ENCODE assay signal across 8 cellular contexts in the genomic region with DNA sequence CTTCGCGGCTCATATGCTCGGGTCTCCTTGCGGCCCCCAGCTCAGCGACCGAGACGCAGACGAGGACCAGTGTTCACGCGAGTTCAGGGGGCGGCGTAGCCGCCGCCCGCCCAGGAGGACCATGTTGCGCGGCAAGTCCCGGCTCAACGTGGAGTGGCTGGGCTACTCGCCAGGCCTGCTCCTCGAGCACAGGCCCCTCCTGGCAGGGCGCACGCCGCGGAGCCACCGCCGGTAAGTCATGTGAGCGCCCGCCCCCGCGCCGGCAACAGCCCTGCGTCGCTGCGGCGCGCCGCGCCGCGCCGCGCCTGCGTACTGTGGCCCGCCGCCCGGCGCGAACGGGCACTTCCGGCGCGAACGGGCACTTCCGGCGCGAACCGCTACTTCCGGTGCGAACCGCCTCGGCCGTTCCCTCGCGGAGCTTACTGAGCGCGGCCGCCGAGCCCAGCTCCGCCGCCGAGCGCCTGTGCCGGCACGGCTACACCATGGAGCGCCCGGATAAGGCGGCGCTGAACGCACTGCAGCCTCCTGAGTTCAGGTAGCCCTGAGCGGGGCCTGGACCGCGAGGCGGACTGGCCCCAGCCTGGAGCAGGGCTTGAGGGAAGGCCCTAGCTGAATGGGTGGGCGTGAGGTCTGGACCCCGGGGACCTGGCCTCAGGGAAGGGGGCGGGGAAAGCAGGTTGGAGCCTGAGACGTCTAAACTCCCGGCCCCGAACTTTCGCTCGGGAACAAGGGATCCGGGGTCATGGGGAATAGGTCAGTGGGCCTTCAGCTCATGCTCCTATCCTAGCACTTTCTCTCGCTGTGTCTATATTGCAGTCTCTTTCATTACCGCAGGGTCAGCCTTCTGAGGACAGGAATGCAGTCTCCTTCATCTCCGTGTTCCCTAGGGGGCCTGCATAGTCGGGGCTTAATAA. TPM values are rescaled to one million over a fixed set of nuclear protein-coding genes. Genes with fewer than 3 reads are reported as not detected.
DNase-seq lines count a peak whose midpoint lies in the region; ATAC-seq, FAIRE-seq and TF ChIP-seq lines count a peak whose summit lies in the region.

A gene with protein sequence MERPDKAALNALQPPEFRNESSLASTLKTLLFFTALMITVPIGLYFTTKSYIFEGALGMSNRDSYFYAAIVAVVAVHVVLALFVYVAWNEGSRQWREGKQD (plus strand): TSS at position 380 of the 914 bp plus-strand sequence. CDS start 103 bp downstream, at position 483.

- H3K27me3 Mint-ChIP-seq in activated T-helper 1 cell treated with anti-CD3 and anti-CD28 coated beads, Interleukin-12 subunit alpha, Interleukin-12 subunit beta, Interleukin-2, Interleukin-4 antibody, amounts not matched to agents 30 ng/mL and 10 ng/mL and 1 ng/mL, durations not matched to agents 14 hours and 24 hours and 36 hours (ENCODE audit: insufficient read depth), result peaks cover 3% of the 10 kb centered on the region
- H3K27me3 Mint-ChIP-seq in natural killer cell (ENCODE audit: low read depth in 2 of 2), result no peaks in the 10 kb centered on the region

- H3K9me3 ChIP-seq in fibroblast of lung (ENCODE audit: control insufficient read depth, insufficient read depth, low read depth, low read length), result no peaks in the 10 kb centered on the region

- H4K20me1 ChIP-seq in fibroblast of lung (ENCODE audit: control insufficient read depth, extremely low read depth, insufficient read depth, low read length), result no peaks in the 10 kb centered on the region

- H3K4me1 ChIP-seq in fibroblast of lung (ENCODE audit: control insufficient read depth, extremely low read depth, insufficient read depth, low read length), result peaks cover 3% of the 10 kb centered on the region

- H3K27ac Mint-ChIP-seq in activated T-helper 1 cell treated with anti-CD3 and anti-CD28 coated beads, Interleukin-12 subunit alpha, Interleukin-12 subunit beta, Interleukin-2, Interleukin-4 antibody, amounts not matched to agents 30 ng/mL and 10 ng/mL and 1 ng/mL, durations not matched to agents 14 hours and 24 hours and 36 hours, result peak within 1 kb of the TSS; percentile 94
- H3K27ac Mint-ChIP-seq in natural killer cell, result peak within 1 kb of the TSS; percentile 94 to 97

- H3K27ac ChIP-seq in fibroblast of lung (ENCODE audit: insufficient read depth, low read length), result peak within 1 kb of the TSS; percentile 85

- H3K27me3 ChIP-seq in fibroblast of lung (ENCODE audit: control insufficient read depth, insufficient read depth, low read length), result no peaks in the 10 kb centered on the region

- TF ChIP-seq CTCF in fibroblast of lung (conservative IDR thresholded peaks at IDR 0.05 in 1 of 2, IDR thresholded peaks at IDR 0.05 in 1 of 2; ENCODE audit: low read depth in 1 of 2, low read length in 2 of 2), result no peak
- TF ChIP-seq CTCF in natural killer cell (IDR thresholded peaks at IDR 0.05), result no peak

- peaks cover 52% of the 10 kb centered on the region for H3K4me1 Mint-ChIP-seq in activated T-helper 1 cell treated with anti-CD3 and anti-CD28 coated beads, Interleukin-12 subunit alpha, Interleukin-12 subunit beta, Interleukin-2, Interleukin-4 antibody, amounts not matched to agents 30 ng/mL and 10 ng/mL and 1 ng/mL, durations not matched to agents 14 hours and 24 hours and 36 hours (ENCODE audit: low read depth)
- peaks cover 54 to 58% of the 10 kb centered on the region in 2 donors for H3K4me1 Mint-ChIP-seq in natural killer cell

- H3K4me2 ChIP-seq in fibroblast of lung (ENCODE audit: extremely low read depth, insufficient read depth, low read length), result peak within 1 kb of the TSS; percentile 72

- H2AFZ ChIP-seq in fibroblast of lung (ENCODE audit: low read length), result peak within 1 kb of the TSS; percentile 2

- peak within 1 kb of the TSS; percentile 93 for H3K4me3 Mint-ChIP-seq in activated T-helper 1 cell treated with anti-CD3 and anti-CD28 coated beads, Interleukin-12 subunit alpha, Interleukin-12 subunit beta, Interleukin-2, Interleukin-4 antibody, amounts not matched to agents 30 ng/mL and 10 ng/mL and 1 ng/mL, durations not matched to agents 14 hours and 24 hours and 36 hours
- peak within 1 kb of the TSS; percentile 89 for H3K4me3 Mint-ChIP-seq in natural killer cell

- ATAC-seq in GM21717 (IDR thresholded peaks at IDR 0.05; ENCODE audit: unreplicated experiment) (peak; percentile 83), natural killer cell (peak; percentile 76 to 91 (median 83))

- H3K9me3 Mint-ChIP-seq in activated T-helper 1 cell treated with anti-CD3 and anti-CD28 coated beads, Interleukin-12 subunit alpha, Interleukin-12 subunit beta, Interleukin-2, Interleukin-4 antibody, amounts not matched to agents 30 ng/mL and 10 ng/mL and 1 ng/mL, durations not matched to agents 14 hours and 24 hours and 36 hours, result no peaks in the 10 kb centered on the region
- no peaks in the 10 kb centered on the region for H3K9me3 Mint-ChIP-seq in natural killer cell

- H3K36me3 Mint-ChIP-seq in activated T-helper 1 cell treated with anti-CD3 and anti-CD28 coated beads, Interleukin-12 subunit alpha, Interleukin-12 subunit beta, Interleukin-2, Interleukin-4 antibody, amounts not matched to agents 30 ng/mL and 10 ng/mL and 1 ng/mL, durations not matched to agents 14 hours and 24 hours and 36 hours (ENCODE audit: low read depth), result peaks cover 15% of the 10 kb centered on the region
- H3K36me3 Mint-ChIP-seq in natural killer cell, result no peaks in the 10 kb centered on the region

- intact Hi-C loops in activated T-helper 1 cell treated with anti-CD3 and anti-CD28 coated beads, Interleukin-12 subunit alpha, Interleukin-12 subunit beta, Interleukin-2, Interleukin-4 antibody, amounts not matched to agents 30 ng/mL and 10 ng/mL and 1 ng/mL, durations not matched to agents 14 hours and 24 hours and 36 hours (cut with micrococcal nuclease), result loop anchor here (2.0 to 10.0 kb wide), 6 partner anchors 414 to 1892 kb away; a partner anchor contains a TSS
- intact Hi-C loops in natural killer cell (cut with micrococcal nuclease), result loop anchor here (1.0 kb wide), 1 partner anchor 91 kb away; no protein-coding TSS in a partner anchor

- no peaks in the 10 kb centered on the region for H3K36me3 ChIP-seq in fibroblast of lung (ENCODE audit: control insufficient read depth, insufficient read depth, low read length)

- peak within 1 kb of the TSS; percentile 90 for H3K9ac ChIP-seq in fibroblast of lung (ENCODE audit: insufficient read depth, low read length)

- peak within 1 kb of the TSS; percentile 81 for H3K4me3 ChIP-seq in Jurkat, Clone E6-1 (ENCODE audit: low read length)
- H3K4me3 ChIP-seq in fibroblast of lung (replicated peaks in 1 of 4; ENCODE audit: control extremely low read depth in 1 of 4, insufficient read depth in 1 of 4, low read depth in 3 of 4, low read length in 4 of 4), result peak within 1 kb of the TSS; percentile 48 to 97 (median 80)

- peaks cover 49% of the 10 kb centered on the region for H3K79me2 ChIP-seq in fibroblast of lung (ENCODE audit: control insufficient read depth, insufficient read depth, low read length)

- FAIRE-seq in RCC 7860 (lab: Jason Lieb, UNC), result no peak

- DNase-seq in DMS79 (lab: John Stamatoyannopoulos, UW) (peak; percentile 68), RCC 7860 (ENCODE audit: low spot score) (peak; percentile 65), fibroblast of lung (ENCODE audit: low read depth in 2 of 2) (peak; percentile 87), natural killer cell (peak; percentile 80)
- peak; percentile 53 for DNase-seq in Jurkat, Clone E6-1 (ENCODE audit: low read depth, low spot score)
- peak; percentile 79 for DNase-seq in activated T-helper 1 cell treated with anti-CD3 and anti-CD28 coated beads, Interleukin-12 subunit alpha, Interleukin-12 subunit beta, Interleukin-2, Interleukin-4 antibody, amounts not matched to agents 30 ng/mL and 10 ng/mL and 1 ng/mL, durations not matched to agents 14 hours and 24 hours and 36 hours (ENCODE audit: low spot score)
- DNase-seq in stimulated activated naive CD4-positive, alpha-beta T cell (lab: John Stamatoyannopoulos, UW), result peak; percentile 66 to 80 (median 72)

RNA-seq across cellular contexts. Expression of the gene that starts here (rescaled TPM):
- polyA plus RNA-seq in Jurkat, Clone E6-1 (2012; ENCODE audit: insufficient read depth, insufficient read length), result 22.7 TPM
- 39.4 and 49.2 TPM in 2 replicates for total RNA-seq in activated T-helper 1 cell treated with anti-CD3 and anti-CD28 coated beads, Interleukin-12 subunit alpha, Interleukin-12 subunit beta, Interleukin-2, Interleukin-4 antibody, amounts not matched to agents 30 ng/mL and 10 ng/mL and 1 ng/mL, durations not matched to agents 14 hours and 24 hours and 36 hours
- 39.3 and 40.1 TPM in 2 replicates for total RNA-seq in fibroblast of lung
- 31.7 and 36.6 TPM in 2 replicates for polyA plus RNA-seq in fibroblast of lung
- 14.0 and 15.1 TPM in 2 replicates for polyA plus RNA-seq in fibroblast of lung (2012)
- 10.2 and 23.2 TPM in 2 replicates for polyA minus RNA-seq in fibroblast of lung (ENCODE audit: low replicate concordance)
- 10 to 100 TPM; 20.0 to 21.9 (median 21.4) TPM for total RNA-seq in natural killer cell

Comparison
In these comparisons a context has a peak if more than half of its experiments do, and no peak if none do; other contexts are left out.
1. Peak in every context shown above with its lines: DNase-seq, ATAC-seq, H3K4me3 ChIP-seq and H3K27ac ChIP-seq.